9 cellular contexts compared by ENCODE assay signal in genomic region chr2:20661028-20661980, GRCh38. TPM values are rescaled to one million over a fixed set of nuclear protein-coding genes. Genes with fewer than 3 reads are reported as not detected.
DNase-seq lines count a peak whose midpoint lies in the region; ATAC-seq, FAIRE-seq and TF ChIP-seq lines count a peak whose summit lies in the region.
"Had no signal": no experiment of that assay in that cellular context is flagged by ENCODE, and none has a peak within 500 bp of the region (broad histone marks: within the 10 kb centered on the region; RNA-seq: fewer than 3 reads in every experiment).

No MANE protein-coding gene starts in this region.

- peaks cover 16% of the 10 kb centered on the region for H3K4me1 ChIP-seq in CD4-positive, CD25-positive, alpha-beta regulatory T cell (ENCODE audit: control insufficient read depth, insufficient read depth, low read length, poor library complexity, severe bottlenecking)
- H3K4me1 ChIP-seq in endothelial cell of umbilical vein (ENCODE audit: control insufficient read depth, extremely low read depth, insufficient read depth, low read length), result peaks cover 8% of the 10 kb centered on the region

- intact Hi-C loops in endothelial cell of umbilical vein (cut with micrococcal nuclease), result loop anchor here (1.0 to 2.0 kb wide), 8 partner anchors 93 to 503 kb away; no protein-coding TSS in a partner anchor

- H2AFZ ChIP-seq in endothelial cell of umbilical vein (ENCODE audit: low read depth, low read length), result no peak overlapping the region

- H3K27me3 Mint-ChIP-seq in CD4-positive, CD25-positive, alpha-beta regulatory T cell, result peaks cover 85% of the 10 kb centered on the region
- H3K27me3 Mint-ChIP-seq in stimulated activated naive B cell treated with anti-CD40 and anti-IgM and Interleukin-4, amounts not matched to agents 10 μg/mL and 1 μg/mL and 100 μg/mL, for 72 hours, result peaks cover 53 to 81% of the 10 kb centered on the region in 2 donors

- POLR2A ChIA-PET in endothelial cell of umbilical vein (lab: Charles Lee), result interaction anchor here (1.2 kb wide), 1 partner anchor 302 kb away, joined by 6 read pairs; no protein-coding TSS in a partner anchor

- peak; percentile 45 for TF ChIP-seq POLR2A in endothelial cell of umbilical vein (IDR thresholded peaks at IDR 0.05; ENCODE audit: low read depth, low read length)

- CTCF ChIA-PET in endothelial cell of umbilical vein (lab: Charles Lee), result interaction anchor here (0.6 to 6.0 kb wide), 64 partner anchors 9 to 656 kb away, joined by 3 to 531 read pairs (median 5); partner anchors contain the start of genes HS1BP3 and LDAH

- no peaks in the 10 kb centered on the region for H3K36me3 ChIP-seq in CD4-positive, CD25-positive, alpha-beta regulatory T cell (ENCODE audit: control insufficient read depth, insufficient read depth, low read length)
- H3K36me3 ChIP-seq in endothelial cell of umbilical vein (ENCODE audit: control insufficient read depth in 2 of 2, extremely low read depth in 1 of 2, insufficient read depth in 2 of 2, low read length in 2 of 2), result no peaks in the 10 kb centered on the region

- H3K4me2 ChIP-seq in endothelial cell of umbilical vein (ENCODE audit: insufficient read depth, low read length), result no peak overlapping the region

- dilution Hi-C loops in endothelial cell of umbilical vein (cut with MboI; ENCODE audit: extremely low pct_ligation_motif_present, low sequenced_read_pairs), result no loop called here

- FAIRE-seq in endothelial cell of umbilical vein (lab: Jason Lieb, UNC), result peak; percentile 93

- H3K36me3 Mint-ChIP-seq in CD4-positive, CD25-positive, alpha-beta regulatory T cell, result no peaks in the 10 kb centered on the region
- H3K36me3 Mint-ChIP-seq in stimulated activated naive B cell treated with anti-CD40 and anti-IgM and Interleukin-4, amounts not matched to agents 10 μg/mL and 1 μg/mL and 100 μg/mL, for 72 hours, result no peaks in the 10 kb centered on the region

- peaks cover 0 to 4% (median 0%) of the 10 kb centered on the region in 7 donors for H3K9me3 Mint-ChIP-seq in CD4-positive, CD25-positive, alpha-beta regulatory T cell
- no peaks in the 10 kb centered on the region for H3K9me3 Mint-ChIP-seq in stimulated activated naive B cell treated with anti-CD40 and anti-IgM and Interleukin-4, amounts not matched to agents 10 μg/mL and 1 μg/mL and 100 μg/mL, for 72 hours

- no peak overlapping the region for H3K27ac Mint-ChIP-seq in CD4-positive, CD25-positive, alpha-beta regulatory T cell
- H3K27ac Mint-ChIP-seq in stimulated activated naive B cell treated with anti-CD40 and anti-IgM and Interleukin-4, amounts not matched to agents 10 μg/mL and 1 μg/mL and 100 μg/mL, for 72 hours, result no peak overlapping the region

- ATAC-seq in CD4-positive, CD25-positive, alpha-beta regulatory T cell (ENCODE audit: low read depth in 2 of 2), result peak; percentile 59 to 69
- ATAC-seq in GM19023 (IDR thresholded peaks at IDR 0.05; ENCODE audit: unreplicated experiment) (peak; percentile 63), HG03354 (IDR thresholded peaks at IDR 0.05; ENCODE audit: poor library complexity, severe bottlenecking, unreplicated experiment) (peak; percentile 62)
- ATAC-seq in stimulated activated naive B cell treated with anti-CD40 and anti-IgM and Interleukin-4, amounts not matched to agents 10 μg/mL and 1 μg/mL and 100 μg/mL, for 72 hours (replicated peaks), result peak; percentile 61 to 68

- no peaks in the 10 kb centered on the region for H3K79me2 ChIP-seq in endothelial cell of umbilical vein (ENCODE audit: control insufficient read depth, insufficient read depth, low read length)

- no peaks in the 10 kb centered on the region for H3K9me1 ChIP-seq in endothelial cell of umbilical vein (replicated peaks; ENCODE audit: control insufficient read depth, extremely low read depth, insufficient read depth, low read length)

- BruUV-seq in endothelial cell of umbilical vein (replicated peaks; lab: Mats Ljungman, UMichigan), result no TSS peak

- H3K4me3 Mint-ChIP-seq in CD4-positive, CD25-positive, alpha-beta regulatory T cell, result no peak overlapping the region
- no peak overlapping the region for H3K4me3 Mint-ChIP-seq in stimulated activated naive B cell treated with anti-CD40 and anti-IgM and Interleukin-4, amounts not matched to agents 10 μg/mL and 1 μg/mL and 100 μg/mL, for 72 hours

- H3K27me3 ChIP-seq in CD4-positive, CD25-positive, alpha-beta regulatory T cell (ENCODE audit: control insufficient read depth, insufficient read depth, low read length), result peaks cover 18% of the 10 kb centered on the region
- H3K27me3 ChIP-seq in endothelial cell of umbilical vein (ENCODE audit: control insufficient read depth in 2 of 2, insufficient read depth in 2 of 2, low read length in 2 of 2), result peaks cover 57 to 64% of the 10 kb centered on the region in 2 experiments

- DNase-seq in CD4-positive, CD25-positive, alpha-beta regulatory T cell, result peak; percentile 55 to 76 (median 64)
- DNase-seq in NCI-H748 (lab: John Stamatoyannopoulos, UW; ENCODE audit: unreplicated experiment) (peak; percentile 64), endothelial cell of umbilical vein (ENCODE audit: low read depth, low spot score) (peak; percentile 80), midbrain (lab: John Stamatoyannopoulos, UW) (peak; percentile 77)
- peak; percentile 86 for DNase-seq in activated CD8-positive, alpha-beta memory T cell treated with anti-CD3 and anti-CD28 coated beads for 24 hours
- DNase-seq in stimulated activated naive B cell treated with anti-CD40 and anti-IgM and Interleukin-4, amounts not matched to agents 10 μg/mL and 1 μg/mL and 100 μg/mL, for 72 hours, result peak; percentile 56

- H4K20me1 ChIP-seq in endothelial cell of umbilical vein (replicated peaks; ENCODE audit: control insufficient read depth, extremely low read depth, insufficient read depth, low read length), result no peaks in the 10 kb centered on the region

- H3K27ac ChIP-seq in CD4-positive, CD25-positive, alpha-beta regulatory T cell (ENCODE audit: insufficient read depth, low read length, poor library complexity, severe bottlenecking), result no peak overlapping the region
- no peak overlapping the region for H3K27ac ChIP-seq in endothelial cell of umbilical vein (ENCODE audit: insufficient read depth, low read depth, low read length)

- peak; percentile 88 to 92 for TF ChIP-seq CTCF in endothelial cell of umbilical vein (IDR thresholded peaks at IDR 0.05; ENCODE audit: extremely low read depth in 1 of 2, insufficient read depth in 1 of 2, low read depth in 1 of 2, low read length in 2 of 2)

- no peaks in the 10 kb centered on the region for H3K9me3 ChIP-seq in CD4-positive, CD25-positive, alpha-beta regulatory T cell (ENCODE audit: control insufficient read depth in 2 of 2, low read length in 2 of 2)
- no peaks in the 10 kb centered on the region for H3K9me3 ChIP-seq in endothelial cell of umbilical vein (replicated peaks; ENCODE audit: control insufficient read depth, insufficient read depth, low read length)

- no peak overlapping the region for H3K9ac ChIP-seq in endothelial cell of umbilical vein (replicated peaks; ENCODE audit: extremely low read depth, insufficient read depth, low read length)

- H3K4me1 Mint-ChIP-seq in CD4-positive, CD25-positive, alpha-beta regulatory T cell, result peaks cover 0 to 12% (median 4%) of the 10 kb centered on the region in 4 donors
- peaks cover 12 to 25% of the 10 kb centered on the region in 2 donors for H3K4me1 Mint-ChIP-seq in stimulated activated naive B cell treated with anti-CD40 and anti-IgM and Interleukin-4, amounts not matched to agents 10 μg/mL and 1 μg/mL and 100 μg/mL, for 72 hours

- no peak overlapping the region for H3K4me3 ChIP-seq in CD4-positive, CD25-positive, alpha-beta regulatory T cell (ENCODE audit: low read depth, low read length)
- H3K4me3 ChIP-seq in endothelial cell of umbilical vein (replicated peaks in 1 of 3; ENCODE audit: insufficient read depth in 1 of 3, low read depth in 1 of 3, low read length in 3 of 3), result no peak overlapping the region

TF ChIP-seq in endothelial cell of umbilical vein, 7 proteins besides CTCF, POLR2A, EP300 and RAD21:
- no peak for TF ChIP-seq FOS (IDR thresholded peaks at IDR 0.05; ENCODE audit: borderline replicate concordance, insufficient read depth, low read length)
- no peak for TF ChIP-seq EZH2 (IDR thresholded peaks at IDR 0.05; ENCODE audit: borderline replicate concordance, low read depth, low read length, severe bottlenecking)
- no peak for TF ChIP-seq MAX (IDR thresholded peaks at IDR 0.05; ENCODE audit: insufficient read depth, insufficient read length)
- TF ChIP-seq GATA2 (IDR thresholded peaks at IDR 0.05; ENCODE audit: insufficient read depth, insufficient read length, low read depth, low read length), result no peak

RNA-seq across cellular contexts. Expression of gene GDF7, which starts 5.6 kb away (rescaled TPM):
- total RNA-seq in CD4-positive, CD25-positive, alpha-beta regulatory T cell, result 0.17 TPM
- polyA plus RNA-seq in CD4-positive, CD25-positive, alpha-beta regulatory T cell, result under 1 TPM; 0.12 to 0.18 (median 0.13) TPM
- 1.1 and 3.7 TPM in 2 replicates for total RNA-seq in endothelial cell of umbilical vein
- polyA plus RNA-seq in endothelial cell of umbilical vein, result 3.9 and 4.1 TPM in 2 replicates
- 3.7 and 4.2 TPM in 2 replicates for polyA plus RNA-seq in endothelial cell of umbilical vein (2011; cell fraction: cytosol; rRNA removed)
- 12.2 and 14.2 TPM in 2 replicates for polyA plus RNA-seq in endothelial cell of umbilical vein (2011; cell fraction: nucleus; rRNA removed)
- 4.1 and 14.2 TPM in 2 replicates for polyA plus RNA-seq in endothelial cell of umbilical vein (2012)
- polyA minus RNA-seq in endothelial cell of umbilical vein, result 10.6 and 16.9 TPM in 2 replicates
- not detected for polyA minus RNA-seq in endothelial cell of umbilical vein (2011; cell fraction: cytosol; rRNA and poly(A)+ RNA removed)
- polyA minus RNA-seq in endothelial cell of umbilical vein (2011; cell fraction: nucleus; rRNA and poly(A)+ RNA removed), result 6.1 and 6.8 TPM in 2 replicates
- total RNA-seq: activated CD8-positive, alpha-beta memory T cell treated with anti-CD3 and anti-CD28 coated beads for 36 hours had no signal

RNA-seq across cellular contexts. Expression of gene HS1BP3, which starts 10.4 kb away (rescaled TPM):
- 13.6 TPM for total RNA-seq in CD4-positive, CD25-positive, alpha-beta regulatory T cell
- 10 to 100 TPM; 19.6 to 22.5 (median 21.1) TPM for polyA plus RNA-seq in CD4-positive, CD25-positive, alpha-beta regulatory T cell
- 27.8 and 33.1 TPM in 2 replicates for total RNA-seq in endothelial cell of umbilical vein
- polyA plus RNA-seq in endothelial cell of umbilical vein, result 27.4 and 36.3 TPM in 2 replicates
- 17.0 and 22.6 TPM in 2 replicates for polyA plus RNA-seq in endothelial cell of umbilical vein (2011; cell fraction: cytosol; rRNA removed)
- 42.4 and 48.5 TPM in 2 replicates for polyA plus RNA-seq in endothelial cell of umbilical vein (2011; cell fraction: nucleus; rRNA removed)
- 19.9 and 37.4 TPM in 2 replicates for polyA plus RNA-seq in endothelial cell of umbilical vein (2012)
- polyA minus RNA-seq in endothelial cell of umbilical vein, result 22.4 and 24.7 TPM in 2 replicates
- 7.2 TPM for polyA minus RNA-seq in endothelial cell of umbilical vein (2011; cell fraction: cytosol; rRNA and poly(A)+ RNA removed)
- 26.3 and 35.3 TPM in 2 replicates for polyA minus RNA-seq in endothelial cell of umbilical vein (2011; cell fraction: nucleus; rRNA and poly(A)+ RNA removed)
